Comparison of ENCODE assay signal across 10 cellular contexts in the genomic region with DNA sequence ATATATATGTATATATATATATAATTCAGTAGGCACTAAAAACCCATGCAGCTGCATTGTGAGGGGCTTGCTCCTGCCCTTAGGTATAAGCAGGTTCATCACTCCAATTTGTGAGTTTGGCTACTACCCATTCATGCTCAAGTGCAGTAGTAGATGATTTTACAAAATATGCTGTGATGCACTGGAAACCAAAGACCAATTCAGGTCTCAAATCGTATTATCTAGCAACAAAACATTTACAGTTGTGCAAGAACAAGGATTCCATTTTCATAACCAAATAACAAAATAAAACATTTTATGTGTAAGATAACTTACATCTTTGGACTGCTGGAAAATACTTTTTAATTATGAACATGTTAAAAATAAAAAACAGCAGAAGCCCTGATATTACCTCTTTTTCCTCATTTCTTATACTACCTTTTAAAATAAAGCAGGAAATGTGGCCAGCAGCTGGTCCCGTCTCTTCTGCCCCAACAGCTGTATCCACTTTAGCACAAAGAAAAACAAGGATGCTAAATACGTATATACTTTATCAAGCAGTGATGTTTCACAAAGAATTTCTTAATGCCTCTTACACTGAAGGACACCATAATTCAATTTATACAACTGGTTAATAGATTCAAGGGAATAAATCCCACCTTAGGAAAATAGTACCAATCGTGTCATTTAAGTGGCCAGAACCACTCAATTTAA. TPM values are rescaled to one million over a fixed set of nuclear protein-coding genes. Genes with fewer than 3 reads are reported as not detected.
DNase-seq lines count a peak whose midpoint lies in the region; ATAC-seq and TF ChIP-seq lines count a peak whose summit lies in the region.
"Had no signal": no experiment of that assay in that cellular context is flagged by ENCODE, and none has a peak within 500 bp of the region (broad histone marks: within the 10 kb centered on the region; RNA-seq: fewer than 3 reads in every experiment).

No MANE protein-coding gene starts in this region.

- H4K20me1 ChIP-seq in BLaER1 (peaks cover 76% of the 10 kb centered on the region), MM.1S (ENCODE audit: insufficient read depth, low read length) (peaks cover 37% of the 10 kb centered on the region)

- H3K36me3 ChIP-seq in BLaER1 (peaks cover 38% of the 10 kb centered on the region), MM.1S (replicated peaks; ENCODE audit: insufficient read depth, low read length) (peaks cover 18% of the 10 kb centered on the region)

- no peak for TF ChIP-seq CTCF in MM.1S (IDR thresholded peaks at IDR 0.05; ENCODE audit: low read length)
- TF ChIP-seq CTCF in dorsolateral prefrontal cortex (IDR thresholded peaks at IDR 0.05 in 54 of 56, conservative IDR thresholded peaks at IDR 0.05 in 2 of 56; ENCODE audit: low read depth in 1 of 56, partially characterized antibody in 56 of 56), result no peak
- TF ChIP-seq CTCF in nephron progenitor cell (IDR thresholded peaks at IDR 0.05), result no peak

- no peaks in the 10 kb centered on the region for H3K9me2 ChIP-seq in MM.1S (replicated peaks; ENCODE audit: insufficient read depth, low read length)

- H3K4me1 ChIP-seq in BLaER1 (peaks cover 46% of the 10 kb centered on the region), MM.1S (ENCODE audit: low read length) (peaks cover 18% of the 10 kb centered on the region)

- H3K27me3 ChIP-seq in BLaER1 (no peaks in the 10 kb centered on the region), MM.1S (replicated peaks; ENCODE audit: insufficient read depth, low read length) (no peaks in the 10 kb centered on the region), dorsolateral prefrontal cortex (no peaks in the 10 kb centered on the region)

- H3F3A ChIP-seq in MM.1S (ENCODE audit: insufficient read depth, low read length), result peaks cover 11% of the 10 kb centered on the region; the same call in 1 of the 2 replicates

- peak overlapping the region; percentile 96 for H3K4me3 Mint-ChIP-seq in nephron progenitor cell

- no peaks in the 10 kb centered on the region for H3K9me3 Mint-ChIP-seq in nephron progenitor cell
- H3K9me3 Mint-ChIP-seq: dendritic cell treated with granulocyte-macrophage colony-stimulating factor and Interleukin-4, amounts not matched to agents 40 ng/mL and 50 ng/mL, for 4 days had no signal

- no peak for DNase-seq in MM.1S
- DNase-seq in dorsolateral prefrontal cortex, result no peak
- DNase-seq in nephron progenitor cell, result no peak
- DNase-seq in KG1 (lab: John Stamatoyannopoulos, UW), result no peak
- DNase-seq in GM03348 (ENCODE audit: low spot score), result no peak
- no peak for DNase-seq in dermis blood vessel endothelial cell
- DNase-seq: NCI-H1694 had no signal

- H3K9me3 ChIP-seq in BLaER1 (no peaks in the 10 kb centered on the region), MM.1S (replicated peaks; ENCODE audit: insufficient read depth, low read length) (no peaks in the 10 kb centered on the region)

- H2AFZ ChIP-seq in MM.1S (ENCODE audit: low read length), result no peak overlapping the region

- ATAC-seq in GM21529 (IDR thresholded peaks at IDR 0.05; ENCODE audit: unreplicated experiment), result no peak

- intact Hi-C loops in dorsolateral prefrontal cortex (cut with DNase I), result loop anchor here in 1 of 2 donors (10.0 kb wide), 1 partner anchor 643 kb away; a partner anchor contains a TSS

- H3K4me1 Mint-ChIP-seq in nephron progenitor cell, result peaks cover 55% of the 10 kb centered on the region

- H3K27me3 Mint-ChIP-seq in nephron progenitor cell (ENCODE audit: low read depth, poor library complexity), result peaks cover 3% of the 10 kb centered on the region
- H3K27me3 Mint-ChIP-seq: dendritic cell treated with granulocyte-macrophage colony-stimulating factor and Interleukin-4, amounts not matched to agents 40 ng/mL and 50 ng/mL, for 4 days had no signal

- H3K79me2 ChIP-seq in MM.1S (ENCODE audit: low read length), result peaks cover 77% of the 10 kb centered on the region

- H3K36me3 Mint-ChIP-seq in nephron progenitor cell (ENCODE audit: low read depth), result peaks cover 48% of the 10 kb centered on the region

- H3K9ac ChIP-seq in BLaER1 (peak overlapping the region; percentile 98), MM.1S (ENCODE audit: low read length) (peak overlapping the region; percentile 96; the same call in 1 of the 2 replicates)

- H3K4me2 ChIP-seq in BLaER1 (peak overlapping the region; percentile 95), MM.1S (ENCODE audit: low read depth, low read length) (peak overlapping the region; percentile 89)

- H3K27ac ChIP-seq in BLaER1 (no peak overlapping the region), MM.1S (ENCODE audit: low read length) (no peak overlapping the region), dorsolateral prefrontal cortex (peak overlapping the region in 8 of 59 donors; percentile 1 to 99 (median 22))

- no peak overlapping the region for H3K27ac Mint-ChIP-seq in nephron progenitor cell

- H3K4me3 ChIP-seq in BLaER1 (peak overlapping the region; percentile 90), MM.1S (ENCODE audit: low read length) (peak overlapping the region; percentile 97), dorsolateral prefrontal cortex (peak overlapping the region; percentile 69 to 97 (median 87))

RNA-seq across cellular contexts. Expression of a gene that starts 2.8 kb away (rescaled TPM):
- total RNA-seq in dorsolateral prefrontal cortex (10 to 100 TPM; 41.8 to 87.2 (median 58.4) TPM), dermis blood vessel endothelial cell (27.9 and 45.9 TPM in 2 replicates)

RNA-seq across cellular contexts. Expression of a gene that starts 14.4 kb away (rescaled TPM):
- total RNA-seq in dorsolateral prefrontal cortex (10 to 100 TPM; 17.2 to 40.6 (median 27.3) TPM), dermis blood vessel endothelial cell (35.1 and 35.5 TPM in 2 replicates)

RNA-seq across cellular contexts. Expression of a gene that starts 23.9 kb away (rescaled TPM):
- total RNA-seq in dorsolateral prefrontal cortex (1 to 10 TPM in 113 of 120 experiments, under 1 TPM in 7; 0.56 to 3.8 (median 1.9) TPM), dermis blood vessel endothelial cell (not detected in 2 replicates)

RNA-seq across cellular contexts. Expression of a gene that starts 33.7 kb away (rescaled TPM):
- total RNA-seq in dorsolateral prefrontal cortex (10 to 100 TPM; 33.6 to 78.5 (median 56.3) TPM), dermis blood vessel endothelial cell (55.8 and 69.4 TPM in 2 replicates)

RNA-seq across cellular contexts. Expression of a gene that starts 35.0 kb away (rescaled TPM):
- total RNA-seq in dorsolateral prefrontal cortex (100 to 1,000 TPM; 153 to 378 (median 318) TPM), dermis blood vessel endothelial cell (0.17 and 0.51 TPM in 2 replicates)
